In genomic region chr5:163447875-163448274, GRCh38 we compare ENCODE assay signal across 29 cellular contexts.
"Had no signal": no experiment of that assay in that cellular context is flagged by ENCODE, and none has a peak within 500 bp of the region (broad histone marks: within the 10 kb centered on the region; RNA-seq: fewer than 3 reads in every experiment).

No MANE protein-coding gene starts in this region.

- H3K4me1 Mint-ChIP-seq: central memory CD8-positive, alpha-beta T cell had no signal

- H3K4me3 ChIP-seq: SK-N-MC had no signal

- DNase-seq: activated CD4-positive, alpha-beta memory T cell treated with anti-CD3 and anti-CD28 coated beads for 36 hours; activated CD4-positive, alpha-beta T cell treated with anti-CD3 and anti-CD28 coated beads for 48 hours; activated CD4-positive, CD25-positive, alpha-beta regulatory T cell treated with anti-CD3 and anti-CD28 coated beads, Interleukin-2, amount 50 U/mL, for 72 hours; activated CD8-positive, alpha-beta memory T cell treated with anti-CD3 and anti-CD28 coated beads for 24 hours; activated gamma-delta T cell treated with Interleukin-2 at 50 U/mL for 16 hours; activated naive CD4-positive, alpha-beta T cell treated with anti-CD3 and anti-CD28 coated beads, Interleukin-2, amount 50 U/mL, for 16 hours; activated T-cell treated with anti-CD3 and anti-CD28 coated beads, Interleukin-2, amount 50 U/mL, for 48 hours; amygdala; Karpas-422; MM.1S; NCI-H1105; NCI-H1436; NCI-H1694 treated with DMSO at 0.1 percent for 48 hours; NCI-H2029 treated with DMSO at 0.1 percent for 48 hours; NCI-H510A treated with DMSO at 0.1 percent for 48 hours; NCI-H69; NK-92 treated with Interleukin-12 subunit alpha and Interleukin-12 subunit beta, amount 100 ng/mL, for 24 hours; OCI-M1; RPMI8226; T-helper 1 cell; T-helper 9 cell had no signal

- H3K27ac Mint-ChIP-seq: activated CD4-positive, alpha-beta memory T cell treated with anti-CD3 and anti-CD28 coated beads for 36 hours; activated T-helper 2 cell treated with anti-CD3 and anti-CD28 coated beads, Interferon-gamma antibody, Interleukin-2, Interleukin-4, amounts not matched to agents 10 μg/mL and 5 μg/mL and 100 μg/mL, durations not matched to agents 14 hours and 24 hours and 36 hours had no signal

- H3K27me3 Mint-ChIP-seq: activated CD4-positive, alpha-beta memory T cell treated with anti-CD3 and anti-CD28 coated beads for 36 hours; brain; central memory CD8-positive, alpha-beta T cell had no signal

- H3K27ac ChIP-seq: SK-N-MC had no signal

- H3K9me3 Mint-ChIP-seq: activated CD4-positive, alpha-beta memory T cell treated with anti-CD3 and anti-CD28 coated beads for 36 hours; activated T-helper 2 cell treated with anti-CD3 and anti-CD28 coated beads, Interferon-gamma antibody, Interleukin-2, Interleukin-4, amounts not matched to agents 10 μg/mL and 5 μg/mL and 100 μg/mL, durations not matched to agents 14 hours and 24 hours and 36 hours; brain; central memory CD8-positive, alpha-beta T cell had no signal

- H3K4me3 Mint-ChIP-seq: activated CD4-positive, alpha-beta memory T cell treated with anti-CD3 and anti-CD28 coated beads for 36 hours; brain; central memory CD8-positive, alpha-beta T cell; WTC11 had no signal

- ATAC-seq: Panc1, Right ventricle myocardium inferior, WTC11 had no signal

- FAIRE-seq: astrocyte had no signal
